ENCODE assay signal across 17 cellular contexts in the genomic region with DNA sequence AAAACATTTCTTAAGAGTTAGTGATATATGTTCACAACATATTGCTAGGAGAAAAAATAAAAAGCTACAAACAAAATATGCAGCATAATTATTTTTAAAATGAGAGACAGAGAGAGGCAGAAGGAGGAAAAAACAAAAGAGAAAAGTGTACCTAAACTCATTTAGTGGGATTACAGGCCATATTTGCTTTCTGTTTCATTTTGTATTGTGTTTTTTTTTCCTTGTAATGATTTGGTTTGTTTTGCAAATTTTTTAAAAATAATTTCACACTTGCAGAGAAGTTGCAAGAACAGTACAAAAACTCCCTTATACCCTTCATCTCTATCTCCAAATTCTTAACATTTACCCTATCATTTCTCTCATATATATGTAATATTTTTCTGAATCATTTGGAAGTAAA.
DNase-seq lines count a peak whose midpoint lies in the region; ATAC-seq, FAIRE-seq and TF ChIP-seq lines count a peak whose summit lies in the region.
"Had no signal": no experiment of that assay in that cellular context is flagged by ENCODE, and none has a peak within 500 bp of the region (broad histone marks: within the 10 kb centered on the region; RNA-seq: fewer than 3 reads in every experiment).

No MANE protein-coding gene starts in this region.

- ATAC-seq in DND-41 (ENCODE audit: insufficient read depth, low read depth) = no peak
- peak; percentile 69 for ATAC-seq in GM18867 (IDR thresholded peaks at IDR 0.05; ENCODE audit: unreplicated experiment)
- ATAC-seq in WTC11 = no peak
- ATAC-seq: A549; CD8-positive, alpha-beta T cell; GM12878; K562 had no signal

- H2AFZ ChIP-seq in DND-41 (ENCODE audit: low read depth, low read length) (0 out of 2 replicates have a peak overlapping the region, but pooled peaks have one; percentile 31), Loucy (ENCODE audit: low read length) (peak overlapping the region; percentile 72; the same call in 1 of the 2 replicates)

- H3K79me2 ChIP-seq in DND-41 (ENCODE audit: insufficient read depth, low read length) (no peaks in the 10 kb centered on the region), Loucy (ENCODE audit: insufficient read depth, low read length) (no peaks in the 10 kb centered on the region)

- no peaks in the 10 kb centered on the region for H3K9me2 ChIP-seq in Loucy (replicated peaks; ENCODE audit: low read depth, low read length)

- H3K9me3 Mint-ChIP-seq in WTC11 = no peaks in the 10 kb centered on the region
- H3K9me3 Mint-ChIP-seq: CD8-positive, alpha-beta T cell had no signal

- no peak overlapping the region; the same call in 1 of the 2 replicates for H3K4me2 ChIP-seq in DND-41 (ENCODE audit: insufficient read depth, low read length)
- peak overlapping the region; percentile 4 for H3K4me2 ChIP-seq in Loucy (ENCODE audit: low read depth, low read length, poor library complexity, severe bottlenecking)
- H3K4me2 ChIP-seq: A549 had no signal

- H3K4me3 Mint-ChIP-seq in WTC11 = no peak overlapping the region
- H3K4me3 Mint-ChIP-seq: CD14-positive monocyte; CD8-positive, alpha-beta T cell had no signal

- H3K4me1 Mint-ChIP-seq in WTC11 = no peaks in the 10 kb centered on the region
- H3K4me1 Mint-ChIP-seq: CD14-positive monocyte had no signal

- no peaks in the 10 kb centered on the region for H3K36me3 Mint-ChIP-seq in WTC11
- H3K36me3 Mint-ChIP-seq: CD14-positive monocyte; CD8-positive, alpha-beta T cell had no signal

- peak; percentile 58 for FAIRE-seq in endometrium (lab: Jason Lieb, UNC)
- FAIRE-seq: A549, GM12878, GM19239, H1, K562 had no signal

- CTCF ChIA-PET in WTC11 (lab: Charles Lee) = no interaction called here

- H3K9me3 ChIP-seq in DND-41 (ENCODE audit: insufficient read depth, low read length, severe bottlenecking) (no peaks in the 10 kb centered on the region), Loucy (ENCODE audit: insufficient read depth, low read depth, low read length) (no peaks in the 10 kb centered on the region)
- H3K9me3 ChIP-seq: A549, Caco-2, HAP-1 had no signal

- no peaks in the 10 kb centered on the region for H3K36me3 ChIP-seq in DND-41 (ENCODE audit: insufficient read depth, low read length)
- H3K36me3 ChIP-seq in Loucy (ENCODE audit: insufficient read depth, low read length) = no peaks in the 10 kb centered on the region
- H3K36me3 ChIP-seq: HAP-1 had no signal

- H3K27ac Mint-ChIP-seq in WTC11 = no peak overlapping the region
- H3K27ac Mint-ChIP-seq: CD14-positive monocyte; CD8-positive, alpha-beta T cell had no signal

- no peaks in the 10 kb centered on the region for H3F3A ChIP-seq in Loucy (ENCODE audit: low read depth)

- H3K4me1 ChIP-seq in DND-41 (ENCODE audit: insufficient read depth, low read length) (no peaks in the 10 kb centered on the region), Loucy (ENCODE audit: insufficient read depth, low read length, poor library complexity, severe bottlenecking) (no peaks in the 10 kb centered on the region)
- H3K4me1 ChIP-seq: A549, HAP-1 had no signal

- H3K4me3 ChIP-seq in DND-41 (ENCODE audit: low read depth in 1 of 2, low read length in 2 of 2) (no peak overlapping the region), Loucy (ENCODE audit: low read length, poor library complexity, severe bottlenecking) (no peak overlapping the region)
- H3K4me3 ChIP-seq: A549, GM12878, HAP-1, K562 had no signal

- TF ChIP-seq CTCF in DND-41 (IDR thresholded peaks at IDR 0.05; ENCODE audit: borderline replicate concordance, extremely low read depth, low read length, poor library complexity, severe bottlenecking) (no peak), Loucy (conservative IDR thresholded peaks at IDR 0.05; ENCODE audit: low read length) (no peak), WTC11 (IDR thresholded peaks at IDR 0.05) (no peak)

- DNase-seq in DND-41 (no peak), NCI-H1105 (lab: John Stamatoyannopoulos, UW) (no peak), dermis blood vessel endothelial cell (no peak), WTC11 (ENCODE audit: low spot score) (no peak)
- DNase-seq: Caco-2; CD8-positive, alpha-beta T cell; DMS53 had no signal

- no peak overlapping the region for H3K27ac ChIP-seq in DND-41 (ENCODE audit: low read length)
- H3K27ac ChIP-seq: A549 had no signal

- H3K27me3 Mint-ChIP-seq in WTC11 (ENCODE audit: low read depth) = peaks cover 39% of the 10 kb centered on the region

- H4K20me1 ChIP-seq in DND-41 (ENCODE audit: insufficient read depth, low read length) = no peaks in the 10 kb centered on the region
- H4K20me1 ChIP-seq in Loucy (ENCODE audit: insufficient read depth, low read length, poor library complexity, severe bottlenecking) = no peaks in the 10 kb centered on the region

- H3K9ac ChIP-seq in DND-41 (ENCODE audit: low read depth, low read length) (no peak overlapping the region), Loucy (ENCODE audit: low read depth, low read length, poor library complexity, severe bottlenecking) (no peak overlapping the region)

- peaks cover 3% of the 10 kb centered on the region for H3K27me3 ChIP-seq in DND-41 (ENCODE audit: insufficient read depth, low read length, poor library complexity)
- H3K27me3 ChIP-seq in Loucy (ENCODE audit: insufficient read depth, low read length, poor library complexity, severe bottlenecking) = no peaks in the 10 kb centered on the region

- POLR2A ChIA-PET in WTC11 (lab: Charles Lee) = no interaction called here

TF ChIP-seq in WTC11, 78 proteins besides CTCF, POLR2A, EP300 and RAD21 (continues in another document):
- TF ChIP-seq EMX1 (CRISPR knock-in tag; IDR thresholded peaks at IDR 0.05) (no peak), RELA (CRISPR knock-in tag; IDR thresholded peaks at IDR 0.05; ENCODE audit: borderline replicate concordance) (no peak), GTF2I (CRISPR knock-in tag; conservative IDR thresholded peaks at IDR 0.05) (no peak), ZNF396 (CRISPR knock-in tag; IDR thresholded peaks at IDR 0.05; ENCODE audit: borderline replicate concordance) (no peak), ESRRA (CRISPR knock-in tag; IDR thresholded peaks at IDR 0.05; ENCODE audit: borderline replicate concordance) (no peak), TCF7 (CRISPR knock-in tag; IDR thresholded peaks at IDR 0.05; ENCODE audit: low read depth) (no peak), ZNF416 (CRISPR knock-in tag; IDR thresholded peaks at IDR 0.05) (no peak)
- TF ChIP-seq, protein P1, sequence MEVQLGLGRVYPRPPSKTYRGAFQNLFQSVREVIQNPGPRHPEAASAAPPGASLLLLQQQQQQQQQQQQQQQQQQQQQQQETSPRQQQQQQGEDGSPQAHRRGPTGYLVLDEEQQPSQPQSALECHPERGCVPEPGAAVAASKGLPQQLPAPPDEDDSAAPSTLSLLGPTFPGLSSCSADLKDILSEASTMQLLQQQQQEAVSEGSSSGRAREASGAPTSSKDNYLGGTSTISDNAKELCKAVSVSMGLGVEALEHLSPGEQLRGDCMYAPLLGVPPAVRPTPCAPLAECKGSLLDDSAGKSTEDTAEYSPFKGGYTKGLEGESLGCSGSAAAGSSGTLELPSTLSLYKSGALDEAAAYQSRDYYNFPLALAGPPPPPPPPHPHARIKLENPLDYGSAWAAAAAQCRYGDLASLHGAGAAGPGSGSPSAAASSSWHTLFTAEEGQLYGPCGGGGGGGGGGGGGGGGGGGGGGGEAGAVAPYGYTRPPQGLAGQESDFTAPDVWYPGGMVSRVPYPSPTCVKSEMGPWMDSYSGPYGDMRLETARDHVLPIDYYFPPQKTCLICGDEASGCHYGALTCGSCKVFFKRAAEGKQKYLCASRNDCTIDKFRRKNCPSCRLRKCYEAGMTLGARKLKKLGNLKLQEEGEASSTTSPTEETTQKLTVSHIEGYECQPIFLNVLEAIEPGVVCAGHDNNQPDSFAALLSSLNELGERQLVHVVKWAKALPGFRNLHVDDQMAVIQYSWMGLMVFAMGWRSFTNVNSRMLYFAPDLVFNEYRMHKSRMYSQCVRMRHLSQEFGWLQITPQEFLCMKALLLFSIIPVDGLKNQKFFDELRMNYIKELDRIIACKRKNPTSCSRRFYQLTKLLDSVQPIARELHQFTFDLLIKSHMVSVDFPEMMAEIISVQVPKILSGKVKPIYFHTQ (CRISPR knock-in tag; IDR thresholded peaks at IDR 0.05) = no peak
- TF ChIP-seq, protein P2, sequence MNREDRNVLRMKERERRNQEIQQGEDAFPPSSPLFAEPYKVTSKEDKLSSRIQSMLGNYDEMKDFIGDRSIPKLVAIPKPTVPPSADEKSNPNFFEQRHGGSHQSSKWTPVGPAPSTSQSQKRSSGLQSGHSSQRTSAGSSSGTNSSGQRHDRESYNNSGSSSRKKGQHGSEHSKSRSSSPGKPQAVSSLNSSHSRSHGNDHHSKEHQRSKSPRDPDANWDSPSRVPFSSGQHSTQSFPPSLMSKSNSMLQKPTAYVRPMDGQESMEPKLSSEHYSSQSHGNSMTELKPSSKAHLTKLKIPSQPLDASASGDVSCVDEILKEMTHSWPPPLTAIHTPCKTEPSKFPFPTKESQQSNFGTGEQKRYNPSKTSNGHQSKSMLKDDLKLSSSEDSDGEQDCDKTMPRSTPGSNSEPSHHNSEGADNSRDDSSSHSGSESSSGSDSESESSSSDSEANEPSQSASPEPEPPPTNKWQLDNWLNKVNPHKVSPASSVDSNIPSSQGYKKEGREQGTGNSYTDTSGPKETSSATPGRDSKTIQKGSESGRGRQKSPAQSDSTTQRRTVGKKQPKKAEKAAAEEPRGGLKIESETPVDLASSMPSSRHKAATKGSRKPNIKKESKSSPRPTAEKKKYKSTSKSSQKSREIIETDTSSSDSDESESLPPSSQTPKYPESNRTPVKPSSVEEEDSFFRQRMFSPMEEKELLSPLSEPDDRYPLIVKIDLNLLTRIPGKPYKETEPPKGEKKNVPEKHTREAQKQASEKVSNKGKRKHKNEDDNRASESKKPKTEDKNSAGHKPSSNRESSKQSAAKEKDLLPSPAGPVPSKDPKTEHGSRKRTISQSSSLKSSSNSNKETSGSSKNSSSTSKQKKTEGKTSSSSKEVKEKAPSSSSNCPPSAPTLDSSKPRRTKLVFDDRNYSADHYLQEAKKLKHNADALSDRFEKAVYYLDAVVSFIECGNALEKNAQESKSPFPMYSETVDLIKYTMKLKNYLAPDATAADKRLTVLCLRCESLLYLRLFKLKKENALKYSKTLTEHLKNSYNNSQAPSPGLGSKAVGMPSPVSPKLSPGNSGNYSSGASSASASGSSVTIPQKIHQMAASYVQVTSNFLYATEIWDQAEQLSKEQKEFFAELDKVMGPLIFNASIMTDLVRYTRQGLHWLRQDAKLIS (CRISPR knock-in tag; IDR thresholded peaks at IDR 0.05; ENCODE audit: borderline replicate concordance) = no peak
- TF ChIP-seq, protein P3, sequence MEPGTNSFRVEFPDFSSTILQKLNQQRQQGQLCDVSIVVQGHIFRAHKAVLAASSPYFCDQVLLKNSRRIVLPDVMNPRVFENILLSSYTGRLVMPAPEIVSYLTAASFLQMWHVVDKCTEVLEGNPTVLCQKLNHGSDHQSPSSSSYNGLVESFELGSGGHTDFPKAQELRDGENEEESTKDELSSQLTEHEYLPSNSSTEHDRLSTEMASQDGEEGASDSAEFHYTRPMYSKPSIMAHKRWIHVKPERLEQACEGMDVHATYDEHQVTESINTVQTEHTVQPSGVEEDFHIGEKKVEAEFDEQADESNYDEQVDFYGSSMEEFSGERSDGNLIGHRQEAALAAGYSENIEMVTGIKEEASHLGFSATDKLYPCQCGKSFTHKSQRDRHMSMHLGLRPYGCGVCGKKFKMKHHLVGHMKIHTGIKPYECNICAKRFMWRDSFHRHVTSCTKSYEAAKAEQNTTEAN (CRISPR knock-in tag; IDR thresholded peaks at IDR 0.05) = no peak
